In the genomic region with DNA sequence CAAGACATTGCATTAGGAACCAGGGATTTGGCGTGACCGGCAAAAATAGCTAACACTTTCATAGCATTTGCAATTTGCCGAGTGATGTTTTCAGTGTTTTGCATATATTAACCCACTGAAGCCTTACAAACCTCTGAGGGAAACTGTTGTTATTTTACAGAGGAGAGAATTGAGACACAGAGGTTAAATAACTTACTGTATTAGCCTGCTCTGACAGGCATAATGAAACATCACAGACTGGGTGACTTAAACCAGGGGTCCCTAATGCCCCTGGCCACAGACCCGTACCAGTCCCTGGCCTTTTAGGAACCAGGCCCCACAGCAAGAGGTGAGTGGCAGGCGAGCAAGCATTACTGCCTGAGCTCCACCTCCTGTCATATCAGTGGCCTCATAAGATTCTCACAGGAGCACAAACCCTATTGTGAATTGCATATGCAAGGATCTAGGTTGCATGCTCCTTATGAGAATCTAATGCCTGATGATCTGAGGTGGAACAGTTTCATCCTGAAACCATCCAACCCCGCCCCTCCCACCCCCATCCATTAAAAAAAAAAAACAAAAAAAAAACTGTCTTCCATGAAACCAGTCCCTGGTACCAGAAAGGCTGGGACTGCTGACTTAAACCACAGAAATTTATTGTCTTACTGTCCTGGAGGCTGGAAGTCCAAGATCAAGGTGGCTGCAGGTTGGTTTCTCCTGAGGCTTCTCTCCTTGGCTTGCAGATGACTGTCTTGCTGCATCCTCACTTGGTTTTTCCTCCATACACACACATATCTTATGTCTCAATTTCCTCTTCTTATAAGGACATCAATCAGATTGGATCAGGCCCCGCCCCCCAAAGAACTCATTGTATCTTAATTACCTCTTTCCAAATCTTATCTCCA, we compare ENCODE assay signal across 14 cellular contexts.
DNase-seq lines count a peak whose midpoint lies in the region; ATAC-seq and TF ChIP-seq lines count a peak whose summit lies in the region.
"Had no signal": no experiment of that assay in that cellular context is flagged by ENCODE, and none has a peak within 500 bp of the region (broad histone marks: within the 10 kb centered on the region; RNA-seq: fewer than 3 reads in every experiment).

No MANE protein-coding gene starts in this region.

- H3K9me3 Mint-ChIP-seq in T-helper 2 cell treated with Interferon-gamma antibody and Interleukin-4, amounts not matched to agents 5 μg/mL and 100 μg/mL, for 36 hours, result peaks cover 5% of the 10 kb centered on the region
- H3K9me3 Mint-ChIP-seq in naive B cell, result no peaks in the 10 kb centered on the region

- H3K27me3 ChIP-seq in spleen (replicated peaks in 1 of 7) (no peaks in the 10 kb centered on the region), stomach (no peaks in the 10 kb centered on the region), trophoblast cell (ENCODE audit: insufficient read depth, low read length) (no peaks in the 10 kb centered on the region)
- H3K27me3 ChIP-seq: heart right ventricle had no signal

- H2AFZ ChIP-seq in trophoblast cell (ENCODE audit: insufficient read depth, low read length, poor library complexity), result no peak overlapping the region

- ATAC-seq in GM19463 (IDR thresholded peaks at IDR 0.05; ENCODE audit: unreplicated experiment), result peak; percentile 35
- ATAC-seq in HG03095 (IDR thresholded peaks at IDR 0.05; ENCODE audit: unreplicated experiment), result peak; percentile 44
- ATAC-seq in naive B cell (ENCODE audit: low read depth in 2 of 2), result peak in 1 of 2 donors; percentile 5
- ATAC-seq: A549; activated naive CD4-positive, alpha-beta T cell treated with anti-CD3 and anti-CD28 coated beads, Interleukin-2, amount 50 U/mL, for 72 hours; HCT116; heart right ventricle had no signal

- peaks cover 70% of the 10 kb centered on the region for H3K4me1 Mint-ChIP-seq in T-helper 2 cell treated with Interferon-gamma antibody and Interleukin-4, amounts not matched to agents 5 μg/mL and 100 μg/mL, for 36 hours (ENCODE audit: low read depth)
- peaks cover 58 to 92% (median 84%) of the 10 kb centered on the region in 3 donors for H3K4me1 Mint-ChIP-seq in naive B cell

- H3K36me3 Mint-ChIP-seq in T-helper 2 cell treated with Interferon-gamma antibody and Interleukin-4, amounts not matched to agents 5 μg/mL and 100 μg/mL, for 36 hours (ENCODE audit: low read depth), result peaks cover 48% of the 10 kb centered on the region
- peaks cover 7 to 9% of the 10 kb centered on the region in 2 donors for H3K36me3 Mint-ChIP-seq in naive B cell

- no peak overlapping the region for H4K91ac ChIP-seq in trophoblast cell (ENCODE audit: low read depth, low read length)

- no peak overlapping the region for H3K18ac ChIP-seq in trophoblast cell (ENCODE audit: low read length)

- TF ChIP-seq POLR2A in spleen (IDR thresholded peaks at IDR 0.05), result no peak
- no peak for TF ChIP-seq POLR2A in stomach (IDR thresholded peaks at IDR 0.05)

- no peak for TF ChIP-seq CTCF in spleen (IDR thresholded peaks at IDR 0.05 in 8 of 11, conservative IDR thresholded peaks at IDR 0.05 in 3 of 11)
- no peak for TF ChIP-seq CTCF in stomach (IDR thresholded peaks at IDR 0.05)

- H3K23ac ChIP-seq in trophoblast cell (ENCODE audit: low read length), result no peak overlapping the region

- H3K36me3 ChIP-seq in spleen (no peaks in the 10 kb centered on the region), stomach (no peaks in the 10 kb centered on the region), trophoblast cell (ENCODE audit: control insufficient read depth in 1 of 2, insufficient read depth in 2 of 2, low read length in 2 of 2) (peaks cover 0 to 3% of the 10 kb centered on the region in 2 experiments)
- H3K36me3 ChIP-seq: heart right ventricle had no signal

- H3K9ac ChIP-seq in trophoblast cell (ENCODE audit: low read length), result no peak overlapping the region

- no peak overlapping the region for H2BK120ac ChIP-seq in trophoblast cell (ENCODE audit: insufficient read depth, low read length, poor library complexity)

- H3K79me1 ChIP-seq in trophoblast cell (ENCODE audit: low read length), result peaks cover 2% of the 10 kb centered on the region

- peak overlapping the region in 2 of 8 donors; percentile 13 to 27 for H3K27ac ChIP-seq in spleen
- H3K27ac ChIP-seq in stomach, result no peak overlapping the region
- H3K27ac ChIP-seq in trophoblast cell (ENCODE audit: low read depth, low read length), result no peak overlapping the region
- H3K27ac ChIP-seq: A549, heart right ventricle had no signal

- no peak overlapping the region for H2BK5ac ChIP-seq in trophoblast cell (ENCODE audit: low read depth, low read length, poor library complexity)

- no peak overlapping the region for H3K4me2 ChIP-seq in trophoblast cell (ENCODE audit: low read length)
- H3K4me2 ChIP-seq: A549 had no signal

- no peak overlapping the region for H3K4me3 Mint-ChIP-seq in T-helper 2 cell treated with Interferon-gamma antibody and Interleukin-4, amounts not matched to agents 5 μg/mL and 100 μg/mL, for 36 hours
- peak overlapping the region; percentile 65 to 84 (median 72) for H3K4me3 Mint-ChIP-seq in naive B cell

- no peak overlapping the region for H4K8ac ChIP-seq in trophoblast cell (ENCODE audit: low read depth, low read length)

- TF ChIP-seq EP300 in stomach (IDR thresholded peaks at IDR 0.05), result no peak

- H2BK12ac ChIP-seq in trophoblast cell (ENCODE audit: low read length), result no peak overlapping the region

- no peaks in the 10 kb centered on the region for H3K79me2 ChIP-seq in trophoblast cell (ENCODE audit: control insufficient read depth, insufficient read depth, low read length, poor library complexity)

- peak overlapping the region; percentile 45 for H3K27ac Mint-ChIP-seq in T-helper 2 cell treated with Interferon-gamma antibody and Interleukin-4, amounts not matched to agents 5 μg/mL and 100 μg/mL, for 36 hours
- H3K27ac Mint-ChIP-seq in naive B cell, result peak overlapping the region in 5 of 6 donors; percentile 22 to 91 (median 66)
- H3K27ac Mint-ChIP-seq: activated naive CD4-positive, alpha-beta T cell treated with anti-CD3 and anti-CD28 coated beads, Interleukin-2, amount 50 U/mL, for 72 hours had no signal

- H3K4me3 ChIP-seq in spleen (peak overlapping the region in 1 of 8 donors; percentile 44), stomach (no peak overlapping the region), trophoblast cell (ENCODE audit: low read depth, low read length) (no peak overlapping the region)
- H3K4me3 ChIP-seq: A549, heart right ventricle had no signal

- no peak overlapping the region for H4K12ac ChIP-seq in trophoblast cell (ENCODE audit: low read depth, low read length)

- no peaks in the 10 kb centered on the region for H3K27me3 Mint-ChIP-seq in T-helper 2 cell treated with Interferon-gamma antibody and Interleukin-4, amounts not matched to agents 5 μg/mL and 100 μg/mL, for 36 hours (ENCODE audit: low read depth)
- H3K27me3 Mint-ChIP-seq in naive B cell, result no peaks in the 10 kb centered on the region

- H3K4me1 ChIP-seq in spleen, result peaks cover 26 to 95% (median 74%) of the 10 kb centered on the region in 6 donors
- H3K4me1 ChIP-seq in stomach, result peaks cover 4 to 34% (median 15%) of the 10 kb centered on the region in 4 donors
- peaks cover 0 to 5% of the 10 kb centered on the region in 2 experiments for H3K4me1 ChIP-seq in trophoblast cell (ENCODE audit: control insufficient read depth in 1 of 2, insufficient read depth in 2 of 2, low read length in 2 of 2)
- H3K4me1 ChIP-seq: A549 had no signal

- no peak overlapping the region for H3K14ac ChIP-seq in trophoblast cell (ENCODE audit: low read length)

- H2AK5ac ChIP-seq in trophoblast cell (ENCODE audit: low read length), result no peak overlapping the region

- H3K4ac ChIP-seq in trophoblast cell (ENCODE audit: low read depth, low read length), result no peak overlapping the region

- intact Hi-C loops in spleen (cut with DNase I; ENCODE audit: low total_unique reads) (no loop called here), stomach (cut with DNase I; ENCODE audit: low total_unique reads) (no loop called here)

- WGBS in spleen, 5 donors, result 69 to 87% (median 78%) methylated on average over 7 of the region's 7 CpGs
- 80 to 94% (median 91%) methylated on average over 7 of the region's 7 CpGs for WGBS in stomach, 5 donors
- no CpG with 5 or more reads among the region's 7 CpGs for WGBS in trophoblast cell (ENCODE audit: extremely low coverage, insufficient coverage, insufficient read length)

- H3K9me3 ChIP-seq in spleen (no peaks in the 10 kb centered on the region), stomach (no peaks in the 10 kb centered on the region), trophoblast cell (ENCODE audit: insufficient read depth, low read depth, low read length) (peaks cover 2% of the 10 kb centered on the region)

- DNase-seq in T-helper 2 cell treated with Interferon-gamma antibody and Interleukin-4, amounts not matched to agents 5 μg/mL and 100 μg/mL, for 36 hours (ENCODE audit: low spot score), result no peak
- no peak for DNase-seq in T-helper 2 cell
- DNase-seq in naive B cell, result no peak
- DNase-seq in spleen, result no peak
- DNase-seq in stomach, result no peak
- DNase-seq in trophoblast cell, result no peak
- DNase-seq: heart right ventricle, NCI-H2171, RPMI8226 had no signal
